12 cellular contexts compared by ENCODE assay signal in the genomic region with DNA sequence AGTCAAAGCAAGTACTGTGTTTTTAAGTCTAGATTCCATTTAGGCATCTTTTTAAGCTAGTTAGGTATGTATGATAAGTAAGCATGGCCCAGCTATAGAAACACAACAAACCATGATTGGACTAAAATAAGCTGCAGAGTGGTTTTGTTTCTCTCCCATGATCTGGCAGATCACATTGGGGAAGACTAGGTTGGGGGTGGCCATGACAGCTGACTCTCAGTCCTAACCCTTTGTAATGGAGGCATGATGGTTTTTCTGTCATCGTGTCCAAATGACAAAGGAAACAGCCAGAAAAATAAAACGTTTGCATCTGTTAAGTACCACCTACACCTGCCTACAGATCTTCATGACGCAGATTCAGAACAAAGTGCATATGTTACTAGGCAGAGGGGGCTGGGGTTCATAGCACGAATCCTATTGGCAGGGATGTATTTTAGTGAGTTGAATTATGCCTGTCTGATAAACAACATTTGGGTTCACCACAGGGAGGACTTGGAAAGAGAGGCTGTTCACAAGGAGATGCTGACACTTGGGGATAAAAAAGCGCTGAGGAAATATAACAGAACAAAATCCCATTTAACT.
DNase-seq lines count a peak whose midpoint lies in the region; ATAC-seq lines count a peak whose summit lies in the region.
"Had no signal": no experiment of that assay in that cellular context is flagged by ENCODE, and none has a peak within 500 bp of the region (broad histone marks: within the 10 kb centered on the region; RNA-seq: fewer than 3 reads in every experiment).

No MANE protein-coding gene starts in this region.

- DNase-seq in DMS 273 treated with DMSO at 0.1 percent for 48 hours (lab: John Stamatoyannopoulos, UW) (peak; percentile 6), NCI-H446 (lab: John Stamatoyannopoulos, UW) (peak; percentile 28 to 65), cerebellar cortex (ENCODE audit: low spot score) (peak; percentile 98), KG1 (lab: John Stamatoyannopoulos, UW) (no peak), NCI-H1417 treated with DMSO at 0.1 percent for 48 hours (lab: John Stamatoyannopoulos, UW) (no peak)
- DNase-seq in activated CD4-positive, alpha-beta T cell treated with anti-CD3 and anti-CD28 coated beads for 1 hour, result no peak
- DNase-seq: CD8-positive, alpha-beta T cell; COR-L47; HCEC 1CT had no signal

- no peak for ATAC-seq in GM18861 (IDR thresholded peaks at IDR 0.05; ENCODE audit: unreplicated experiment)
- ATAC-seq: CD8-positive, alpha-beta T cell; GM12878; HepG2 had no signal

Comparison
In these comparisons a context has a peak if more than half of its experiments do, and no peak if none do; other contexts are left out.
1. DNase-seq: peak in DMS 273 treated with DMSO at 0.1 percent for 48 hours (single experiment), NCI-H446 (2 of 2) and cerebellar cortex (single experiment); none in KG1 (single experiment), activated CD4-positive, alpha-beta T cell treated with anti-CD3 and anti-CD28 coated beads for 1 hour (single experiment) and NCI-H1417 treated with DMSO at 0.1 percent for 48 hours (single experiment).